Comparison of ENCODE assay signal across 1 cellular context in the genomic region with DNA sequence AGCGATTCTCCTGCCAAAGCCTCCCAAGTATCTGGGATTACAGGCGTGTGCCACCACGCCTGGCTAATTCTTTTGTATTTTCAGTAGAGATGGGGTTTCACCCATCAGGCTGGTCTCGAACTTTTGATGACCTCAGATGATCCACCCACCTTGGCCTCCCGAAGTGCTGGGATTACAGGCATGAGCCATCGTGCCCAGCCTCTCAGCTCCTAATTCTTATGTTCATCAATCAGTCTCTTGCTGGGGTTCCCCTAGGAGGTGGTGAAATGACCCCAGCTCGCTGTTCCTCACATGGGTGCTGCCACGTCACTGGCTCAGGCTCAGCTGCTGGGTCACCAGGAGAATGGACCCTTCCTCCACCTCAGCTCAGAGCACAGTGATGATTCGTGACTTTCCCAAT.
A peak's percentile ranks its signal among the peaks of the same experiment; 100 is the strongest.
TF ChIP-seq lines count a peak whose summit lies in the region.
"Not testable (repeated sequence)": the region's sequence is repeated elsewhere in the genome, so short reads cannot be mapped to it uniquely, and the experiment has no call there.

Gene RFPL3, plus strand, starts transcription at position 301 of the 400 bp plus-strand sequence. CDS start 205 bp downstream, outside the sequence.

TF ChIP-seq in HepG2, 621 proteins besides CTCF, POLR2A, EP300 and RAD21:
- peak; percentile 28; the same call in 1 of the 2 replicates for TF ChIP-seq CREB1 (IDR thresholded peaks at IDR 0.05)
- TF ChIP-seq CREB1 (CRISPR knock-in tag; IDR thresholded peaks at IDR 0.05), result not testable (repeated sequence)
